Comparison of ENCODE assay signal across 1 cellular context in the genomic region with DNA sequence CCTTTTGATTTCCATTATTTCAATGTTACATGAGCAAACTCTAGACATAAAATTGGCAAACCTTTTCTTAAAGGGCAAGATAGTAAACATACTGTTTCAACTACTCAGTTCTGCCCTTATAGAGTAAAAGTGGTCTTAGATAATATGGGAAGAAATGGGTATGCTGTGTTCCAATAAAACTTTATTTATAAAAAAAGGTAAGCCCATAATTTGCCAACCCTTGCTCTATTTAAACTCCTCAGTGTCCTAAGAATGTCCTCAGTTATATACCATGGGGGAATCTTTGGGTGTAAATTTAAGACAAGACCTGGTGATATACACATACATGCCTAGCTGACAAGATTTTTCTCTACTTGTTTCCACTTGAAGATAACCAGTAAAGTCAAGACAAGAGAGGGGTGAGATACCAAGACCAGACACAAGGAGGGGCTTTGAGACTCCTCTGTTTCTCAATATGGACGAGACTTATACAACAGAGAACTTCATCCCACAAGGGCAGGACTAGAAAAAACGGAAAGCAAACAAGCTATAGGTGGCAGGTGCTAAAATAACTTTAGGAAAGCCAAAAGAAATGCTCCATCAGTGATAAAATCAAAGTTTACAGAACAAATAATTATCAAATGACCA.
TF ChIP-seq lines count a peak whose summit lies in the region.

No MANE protein-coding gene starts in this region.

TF ChIP-seq in GM23338, 12 proteins besides CTCF, POLR2A, EP300 and RAD21:
- TF ChIP-seq, protein P1, sequence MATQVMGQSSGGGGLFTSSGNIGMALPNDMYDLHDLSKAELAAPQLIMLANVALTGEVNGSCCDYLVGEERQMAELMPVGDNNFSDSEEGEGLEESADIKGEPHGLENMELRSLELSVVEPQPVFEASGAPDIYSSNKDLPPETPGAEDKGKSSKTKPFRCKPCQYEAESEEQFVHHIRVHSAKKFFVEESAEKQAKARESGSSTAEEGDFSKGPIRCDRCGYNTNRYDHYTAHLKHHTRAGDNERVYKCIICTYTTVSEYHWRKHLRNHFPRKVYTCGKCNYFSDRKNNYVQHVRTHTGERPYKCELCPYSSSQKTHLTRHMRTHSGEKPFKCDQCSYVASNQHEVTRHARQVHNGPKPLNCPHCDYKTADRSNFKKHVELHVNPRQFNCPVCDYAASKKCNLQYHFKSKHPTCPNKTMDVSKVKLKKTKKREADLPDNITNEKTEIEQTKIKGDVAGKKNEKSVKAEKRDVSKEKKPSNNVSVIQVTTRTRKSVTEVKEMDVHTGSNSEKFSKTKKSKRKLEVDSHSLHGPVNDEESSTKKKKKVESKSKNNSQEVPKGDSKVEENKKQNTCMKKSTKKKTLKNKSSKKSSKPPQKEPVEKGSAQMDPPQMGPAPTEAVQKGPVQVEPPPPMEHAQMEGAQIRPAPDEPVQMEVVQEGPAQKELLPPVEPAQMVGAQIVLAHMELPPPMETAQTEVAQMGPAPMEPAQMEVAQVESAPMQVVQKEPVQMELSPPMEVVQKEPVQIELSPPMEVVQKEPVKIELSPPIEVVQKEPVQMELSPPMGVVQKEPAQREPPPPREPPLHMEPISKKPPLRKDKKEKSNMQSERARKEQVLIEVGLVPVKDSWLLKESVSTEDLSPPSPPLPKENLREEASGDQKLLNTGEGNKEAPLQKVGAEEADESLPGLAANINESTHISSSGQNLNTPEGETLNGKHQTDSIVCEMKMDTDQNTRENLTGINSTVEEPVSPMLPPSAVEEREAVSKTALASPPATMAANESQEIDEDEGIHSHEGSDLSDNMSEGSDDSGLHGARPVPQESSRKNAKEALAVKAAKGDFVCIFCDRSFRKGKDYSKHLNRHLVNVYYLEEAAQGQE (IDR thresholded peaks at IDR 0.05; ENCODE audit: unreplicated experiment): no peak
- TF ChIP-seq, protein P2, sequence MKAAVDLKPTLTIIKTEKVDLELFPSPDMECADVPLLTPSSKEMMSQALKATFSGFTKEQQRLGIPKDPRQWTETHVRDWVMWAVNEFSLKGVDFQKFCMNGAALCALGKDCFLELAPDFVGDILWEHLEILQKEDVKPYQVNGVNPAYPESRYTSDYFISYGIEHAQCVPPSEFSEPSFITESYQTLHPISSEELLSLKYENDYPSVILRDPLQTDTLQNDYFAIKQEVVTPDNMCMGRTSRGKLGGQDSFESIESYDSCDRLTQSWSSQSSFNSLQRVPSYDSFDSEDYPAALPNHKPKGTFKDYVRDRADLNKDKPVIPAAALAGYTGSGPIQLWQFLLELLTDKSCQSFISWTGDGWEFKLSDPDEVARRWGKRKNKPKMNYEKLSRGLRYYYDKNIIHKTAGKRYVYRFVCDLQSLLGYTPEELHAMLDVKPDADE (IDR thresholded peaks at IDR 0.05): no peak
- TF ChIP-seq STAT1 (IDR thresholded peaks at IDR 0.05; ENCODE audit: unreplicated experiment): no peak
- no peak for TF ChIP-seq ZNF114 (CRISPR knock-in tag; IDR thresholded peaks at IDR 0.05)
- no peak for TF ChIP-seq NANOG (IDR thresholded peaks at IDR 0.05; ENCODE audit: borderline replicate concordance)
